In genomic region chr3:190424108-190424477, GRCh38 we compare ENCODE assay signal across 15 cellular contexts. TPM values are rescaled to one million over a fixed set of nuclear protein-coding genes. Genes with fewer than 3 reads are reported as not detected.
A peak's percentile ranks its signal among the peaks of the same experiment; 100 is the strongest.
DNase-seq lines count a peak whose midpoint lies in the region; ATAC-seq and TF ChIP-seq lines count a peak whose summit lies in the region.
"Had no signal": no experiment of that assay in that cellular context is flagged by ENCODE, and none has a peak within 500 bp of the region (broad histone marks: within the 10 kb centered on the region; RNA-seq: fewer than 3 reads in every experiment).

No MANE protein-coding gene starts in this region.

- 41 to 43% methylated on average over 2 of the region's 2 CpGs for WGBS in body of pancreas, 2 donors

- DNase-seq in body of pancreas (no peak), NCI-H2227 treated with DMSO at 0.1 percent for 48 hours (lab: John Stamatoyannopoulos, UW) (no peak), NCI-H2171 (lab: John Stamatoyannopoulos, UW) (no peak)
- no peak for DNase-seq in activated naive CD4-positive, alpha-beta T cell treated with anti-CD3 and anti-CD28 coated beads, Interleukin-2, amount 10 ng/mL, durations not matched to agents 7 days and 5 days
- DNase-seq: activated CD4-positive, alpha-beta T cell treated with anti-CD3 and anti-CD28 coated beads for 1 hour had no signal

- no peaks in the 10 kb centered on the region for H3K9me3 ChIP-seq in body of pancreas

- H3K4me1 ChIP-seq in body of pancreas = no peaks in the 10 kb centered on the region

- peak; percentile 24 for ATAC-seq in GM18498 (IDR thresholded peaks at IDR 0.05; ENCODE audit: unreplicated experiment)
- ATAC-seq in GM19452 (IDR thresholded peaks at IDR 0.05; ENCODE audit: unreplicated experiment) = peak; percentile 13
- peak; percentile 6 for ATAC-seq in HG03342 (IDR thresholded peaks at IDR 0.05; ENCODE audit: unreplicated experiment)
- peak; percentile 8 for ATAC-seq in body of pancreas
- no peak for ATAC-seq in HG03045 (IDR thresholded peaks at IDR 0.05; ENCODE audit: unreplicated experiment)

- no peak overlapping the region for H3K27ac ChIP-seq in body of pancreas
- H3K27ac ChIP-seq: HL-60 had no signal

- H3K9me3 Mint-ChIP-seq in activated naive CD4-positive, alpha-beta T cell treated with anti-CD3 and anti-CD28 coated beads, Interleukin-2, amount 10 ng/mL, durations not matched to agents 7 days and 5 days = no peaks in the 10 kb centered on the region
- H3K9me3 Mint-ChIP-seq: T-helper 1 cell treated with Interleukin-12 subunit alpha and Interleukin-12 subunit beta and Interleukin-4 antibody, amounts not matched to agents 30 μg/mL and 1 μg/mL, for 36 hours had no signal

- intact Hi-C loops in body of pancreas (cut with DNase I) = no loop called here

- H3K27me3 Mint-ChIP-seq in activated naive CD4-positive, alpha-beta T cell treated with anti-CD3 and anti-CD28 coated beads, Interleukin-2, amount 10 ng/mL, durations not matched to agents 7 days and 5 days = no peaks in the 10 kb centered on the region

- no peak overlapping the region for H3K4me3 Mint-ChIP-seq in activated naive CD4-positive, alpha-beta T cell treated with anti-CD3 and anti-CD28 coated beads, Interleukin-2, amount 10 ng/mL, durations not matched to agents 7 days and 5 days
- H3K4me3 Mint-ChIP-seq: T-helper 1 cell treated with Interleukin-12 subunit alpha and Interleukin-12 subunit beta and Interleukin-4 antibody, amounts not matched to agents 30 μg/mL and 1 μg/mL, for 36 hours had no signal

- no peak for TF ChIP-seq POLR2A in body of pancreas (IDR thresholded peaks at IDR 0.05)

- no peak overlapping the region for H3K27ac Mint-ChIP-seq in activated naive CD4-positive, alpha-beta T cell treated with anti-CD3 and anti-CD28 coated beads, Interleukin-2, amount 10 ng/mL, durations not matched to agents 7 days and 5 days
- H3K27ac Mint-ChIP-seq: T-helper 1 cell treated with Interleukin-12 subunit alpha and Interleukin-12 subunit beta and Interleukin-4 antibody, amounts not matched to agents 30 μg/mL and 1 μg/mL, for 36 hours had no signal

- H3K27me3 ChIP-seq in body of pancreas = no peaks in the 10 kb centered on the region

- no peaks in the 10 kb centered on the region for H3K36me3 Mint-ChIP-seq in activated naive CD4-positive, alpha-beta T cell treated with anti-CD3 and anti-CD28 coated beads, Interleukin-2, amount 10 ng/mL, durations not matched to agents 7 days and 5 days

- H3K4me3 ChIP-seq in body of pancreas = no peak overlapping the region

- no peaks in the 10 kb centered on the region for H3K4me1 Mint-ChIP-seq in activated naive CD4-positive, alpha-beta T cell treated with anti-CD3 and anti-CD28 coated beads, Interleukin-2, amount 10 ng/mL, durations not matched to agents 7 days and 5 days

- H3K36me3 ChIP-seq in body of pancreas (replicated peaks in 1 of 2; ENCODE audit: insufficient read depth in 1 of 2, low read depth in 2 of 2) = no peaks in the 10 kb centered on the region

- no peak for TF ChIP-seq CTCF in body of pancreas (IDR thresholded peaks at IDR 0.05)

- CTCF ChIA-PET in activated naive CD4-positive, alpha-beta T cell treated with anti-CD3 and anti-CD28 coated beads, Interleukin-2, amount 10 ng/mL, durations not matched to agents 7 days and 5 days (lab: Charles Lee) = interaction anchor here (0.9 to 2.9 kb wide), 4 partner anchors 10 to 463 kb away, joined by 4 to 10 read pairs (median 6); no protein-coding TSS in a partner anchor

RNA-seq across cellular contexts. Expression of gene TMEM207, which starts 25.6 kb away (rescaled TPM):
- not detected for total RNA-seq in body of pancreas
- total RNA-seq: chondrocyte, LHCN-M2, mononuclear cell, RPMI7951 had no signal

RNA-seq across cellular contexts. Expression of gene CLDN16, which starts 36.1 kb away (rescaled TPM):
- total RNA-seq in body of pancreas = 1 to 10 TPM in 1 of 2 donors, not detected in 1; 4.4 TPM
- total RNA-seq: LHCN-M2, RPMI7951 had no signal
